In the genomic region with DNA sequence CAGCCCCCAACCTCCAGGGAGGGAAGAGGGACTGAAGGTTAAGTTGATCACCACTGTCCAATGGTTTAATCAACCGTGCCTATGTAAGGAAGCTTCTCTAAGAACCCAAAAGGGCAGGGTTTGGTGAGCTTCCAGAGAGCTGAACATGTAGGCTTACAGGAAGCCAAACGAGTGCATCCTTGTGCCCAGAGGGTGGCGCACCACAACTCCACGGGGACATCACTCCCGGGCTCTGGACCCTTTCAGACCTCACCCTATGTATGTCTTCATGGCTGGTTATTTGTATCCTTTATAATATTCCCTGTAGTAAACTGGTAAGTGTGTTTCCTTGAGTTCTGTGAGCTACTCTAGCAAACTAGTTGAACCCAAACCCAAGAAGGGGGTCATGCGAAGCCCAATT, we compare ENCODE assay signal across 12 cellular contexts. TPM values are rescaled to one million over a fixed set of nuclear protein-coding genes. Genes with fewer than 3 reads are reported as not detected.
DNase-seq lines count a peak whose midpoint lies in the region; TF ChIP-seq lines count a peak whose summit lies in the region.
"Had no signal": no experiment of that assay in that cellular context is flagged by ENCODE, and none has a peak within 500 bp of the region (broad histone marks: within the 10 kb centered on the region; RNA-seq: fewer than 3 reads in every experiment).

No MANE protein-coding gene starts in this region.

- no peaks in the 10 kb centered on the region for H3K9me3 ChIP-seq in BE2C
- H3K9me3 ChIP-seq in WERI-Rb-1 (ENCODE audit: severe bottlenecking): no peaks in the 10 kb centered on the region
- H3K9me3 ChIP-seq: ascending aorta had no signal

- TF ChIP-seq CTCF in BE2C (IDR thresholded peaks at IDR 0.05; ENCODE audit: low read depth, low read length): peak; percentile 36
- 0 out of 2 replicates have a peak, but pooled peaks have one; percentile 10 for TF ChIP-seq CTCF in GM12875 (IDR thresholded peaks at IDR 0.05; ENCODE audit: borderline replicate concordance, insufficient read depth, low read depth, low read length)
- peak; percentile 69 for TF ChIP-seq CTCF in WERI-Rb-1 (IDR thresholded peaks at IDR 0.05; ENCODE audit: low read depth, low read length)
- peak; percentile 14 for TF ChIP-seq CTCF in kidney epithelial cell (IDR thresholded peaks at IDR 0.05; ENCODE audit: insufficient read depth, low read length, poor library complexity, severe bottlenecking)
- TF ChIP-seq CTCF in MCF 10A (IDR thresholded peaks at IDR 0.05; ENCODE audit: unreplicated experiment): no peak

- H3K9me3 Mint-ChIP-seq in MCF 10A (ENCODE audit: unreplicated experiment): no peaks in the 10 kb centered on the region
- H3K9me3 Mint-ChIP-seq: stimulated activated naive CD8-positive, alpha-beta T cell treated with anti-CD3 and anti-CD28 coated beads, Interleukin-15, Interleukin-2, amounts not matched to agents 100 ng/mL and 50 ng/mL, for 24 hours had no signal

- peaks cover 24% of the 10 kb centered on the region for H3K36me3 ChIP-seq in BE2C
- H3K36me3 ChIP-seq in WERI-Rb-1: peaks cover 32% of the 10 kb centered on the region
- H3K36me3 ChIP-seq in kidney epithelial cell (ENCODE audit: control insufficient read depth, insufficient read depth, low read length): peaks cover 5% of the 10 kb centered on the region

- H3K27ac Mint-ChIP-seq in MCF 10A (ENCODE audit: low read depth, unreplicated experiment): no peak overlapping the region
- H3K27ac Mint-ChIP-seq: stimulated activated naive CD8-positive, alpha-beta T cell treated with anti-CD3 and anti-CD28 coated beads, Interleukin-15, Interleukin-2, amounts not matched to agents 100 ng/mL and 50 ng/mL, for 24 hours had no signal

- CTCF ChIA-PET in MCF 10A (lab: Yijun Ruan, JAX): interaction anchor here (0.6 to 2.6 kb wide), 5 partner anchors 9 to 155 kb away, joined by 3 to 18 read pairs (median 5); no protein-coding TSS in a partner anchor

- intact Hi-C loops in MCF 10A (cut with micrococcal nuclease): no loop called here

- H3K27me3 ChIP-seq in BE2C (no peaks in the 10 kb centered on the region), WERI-Rb-1 (ENCODE audit: insufficient read depth, low read depth, severe bottlenecking) (no peaks in the 10 kb centered on the region), kidney epithelial cell (ENCODE audit: control insufficient read depth, insufficient read depth, low read length) (no peaks in the 10 kb centered on the region)
- H3K27me3 ChIP-seq: ascending aorta had no signal

- no peak overlapping the region for H3K4me3 ChIP-seq in BE2C (ENCODE audit: low read depth, low read length)
- no peak overlapping the region for H3K4me3 ChIP-seq in GM12875 (ENCODE audit: low read depth, low read length)
- H3K4me3 ChIP-seq in WERI-Rb-1 (ENCODE audit: low read depth, low read length): no peak overlapping the region
- no peak overlapping the region for H3K4me3 ChIP-seq in kidney epithelial cell (ENCODE audit: low read depth, low read length)
- H3K4me3 ChIP-seq: ascending aorta, smooth muscle cell had no signal

- H3K27ac ChIP-seq in WERI-Rb-1: no peak overlapping the region
- no peak overlapping the region for H3K27ac ChIP-seq in substantia nigra (ENCODE audit: low read depth, low read length, poor library complexity, severe bottlenecking)
- H3K27ac ChIP-seq: ascending aorta had no signal

- POLR2A ChIA-PET in MCF 10A (lab: Yijun Ruan, JAX): interaction anchor here (0.8 to 2.5 kb wide), 7 partner anchors 10 to 330 kb away, joined by 3 to 14 read pairs (median 4); partner anchors contain the start of genes ARL3 and FBXL15

- H3K36me3 Mint-ChIP-seq in MCF 10A (ENCODE audit: insufficient read depth, unreplicated experiment): peaks cover 41% of the 10 kb centered on the region

- DNase-seq in BE2C (no peak), WERI-Rb-1 (no peak), kidney epithelial cell (ENCODE audit: low read depth) (no peak), KG1 (lab: John Stamatoyannopoulos, UW) (no peak), MCF 10A (ENCODE audit: unreplicated experiment) (no peak), NCI-H1436 treated with DMSO at 0.1 percent for 48 hours (lab: John Stamatoyannopoulos, UW) (no peak), substantia nigra (lab: John Stamatoyannopoulos, UW) (no peak)
- DNase-seq: DMS79 had no signal

- no peaks in the 10 kb centered on the region for H3K27me3 Mint-ChIP-seq in MCF 10A (ENCODE audit: insufficient read depth, unreplicated experiment)
- H3K27me3 Mint-ChIP-seq: stimulated activated naive CD8-positive, alpha-beta T cell treated with anti-CD3 and anti-CD28 coated beads, Interleukin-15, Interleukin-2, amounts not matched to agents 100 ng/mL and 50 ng/mL, for 24 hours had no signal

- H3K4me1 ChIP-seq in BE2C: no peaks in the 10 kb centered on the region
- H3K4me1 ChIP-seq: ascending aorta had no signal

- BruUV-seq in MCF 10A (replicated peaks; lab: Mats Ljungman, UMichigan): no TSS peak

- no peak overlapping the region for H3K4me3 Mint-ChIP-seq in MCF 10A (ENCODE audit: unreplicated experiment)
- H3K4me3 Mint-ChIP-seq: stimulated activated naive CD8-positive, alpha-beta T cell treated with anti-CD3 and anti-CD28 coated beads, Interleukin-15, Interleukin-2, amounts not matched to agents 100 ng/mL and 50 ng/mL, for 24 hours had no signal

- no peaks in the 10 kb centered on the region for H3K4me1 Mint-ChIP-seq in MCF 10A (ENCODE audit: insufficient read depth, unreplicated experiment)

RNA-seq across cellular contexts. Expression of gene NFKB2, which starts 11.5 kb away (rescaled TPM):
- polyA plus RNA-seq in BE2C (2012; ENCODE audit: insufficient read depth, insufficient read length, low read depth): 13.1 TPM
- total RNA-seq in kidney epithelial cell (83.6 and 90.9 TPM in 2 replicates), MCF 10A (2022) (60.9 and 76.2 TPM in 2 replicates)

RNA-seq across cellular contexts. Expression of gene PSD, which starts 34.5 kb away (rescaled TPM):
- 177 TPM for polyA plus RNA-seq in BE2C (2012; ENCODE audit: insufficient read depth, insufficient read length, low read depth)
- total RNA-seq in kidney epithelial cell (2.0 and 3.8 TPM in 2 replicates), MCF 10A (2022) (0.66 and 0.75 TPM in 2 replicates)
- total RNA-seq: ascending aorta had no signal

RNA-seq across cellular contexts. Expression of gene FBXL15, which starts 36.6 kb away (rescaled TPM):
- 164 TPM for polyA plus RNA-seq in BE2C (2012; ENCODE audit: insufficient read depth, insufficient read length, low read depth)
- total RNA-seq in kidney epithelial cell (20.6 and 26.6 TPM in 2 replicates), MCF 10A (2022) (11.1 and 11.3 TPM in 2 replicates)

RNA-seq across cellular contexts. Expression of gene CUEDC2, which starts 48.3 kb away (rescaled TPM):
- polyA plus RNA-seq in BE2C (2012; ENCODE audit: insufficient read depth, insufficient read length, low read depth): 128 TPM
- total RNA-seq in kidney epithelial cell: 93.9 and 132 TPM in 2 replicates
- 55.0 and 64.5 TPM in 2 replicates for total RNA-seq in MCF 10A (2022)
